10 cellular contexts compared by ENCODE assay signal in genomic region chr6:10901751-10902150, GRCh38. TPM values are rescaled to one million over a fixed set of nuclear protein-coding genes. Genes with fewer than 3 reads are reported as not detected.
DNase-seq lines count a peak whose midpoint lies in the region; ATAC-seq and TF ChIP-seq lines count a peak whose summit lies in the region.
"Had no signal": no experiment of that assay in that cellular context is flagged by ENCODE, and none has a peak within 500 bp of the region (broad histone marks: within the 10 kb centered on the region; RNA-seq: fewer than 3 reads in every experiment).

No MANE protein-coding gene starts in this region.

- H3K4me3 Mint-ChIP-seq in memory B cell (peak overlapping the region; percentile 86), neural progenitor cell (no peak overlapping the region)

- H3K36me3 Mint-ChIP-seq in memory B cell: no peaks in the 10 kb centered on the region
- no peaks in the 10 kb centered on the region for H3K36me3 Mint-ChIP-seq in neural progenitor cell

- H3K9ac ChIP-seq in neural progenitor cell: no peak overlapping the region

- H3K9me3 Mint-ChIP-seq in memory B cell: peaks cover 5% of the 10 kb centered on the region
- no peaks in the 10 kb centered on the region for H3K9me3 Mint-ChIP-seq in neural progenitor cell

- H3K27ac Mint-ChIP-seq in memory B cell: peak overlapping the region; percentile 96
- no peak overlapping the region for H3K27ac Mint-ChIP-seq in neural progenitor cell

- TF ChIP-seq CTCF in neural progenitor cell (IDR thresholded peaks at IDR 0.05) (no peak), RWPE1 (conservative IDR thresholded peaks at IDR 0.05; ENCODE audit: low read depth) (no peak)

- no peaks in the 10 kb centered on the region for H3K9me3 ChIP-seq in neural progenitor cell (ENCODE audit: low read depth)

- H3K36me3 ChIP-seq in neural progenitor cell: no peaks in the 10 kb centered on the region

- H3K4me2 ChIP-seq in neural progenitor cell: no peak overlapping the region

- H4K20me1 ChIP-seq in neural progenitor cell (ENCODE audit: low read depth): no peaks in the 10 kb centered on the region

- no peak overlapping the region for H3K4me3 ChIP-seq in neural progenitor cell

- H3K4me1 ChIP-seq in neural progenitor cell: no peaks in the 10 kb centered on the region

- ATAC-seq in GM18870 (IDR thresholded peaks at IDR 0.05; ENCODE audit: unreplicated experiment): peak; percentile 96
- ATAC-seq in HG02610 (IDR thresholded peaks at IDR 0.05; ENCODE audit: unreplicated experiment): peak; percentile 92
- peak; percentile 98 for ATAC-seq in memory B cell (ENCODE audit: low read depth)

- CTCF ChIA-PET in RWPE1 (lab: Yijun Ruan, JAX): no interaction called here

- H3K27me3 ChIP-seq in neural progenitor cell: no peaks in the 10 kb centered on the region

- no peak overlapping the region for H3K27ac ChIP-seq in neural progenitor cell
- no peak overlapping the region for H3K27ac ChIP-seq in RWPE1

- peak; percentile 22 for DNase-seq in LHCN-M2 (ENCODE audit: low read depth)
- peak; percentile 35 to 60 for DNase-seq in memory B cell (ENCODE audit: low spot score in 2 of 2)
- no peak for DNase-seq in neural progenitor cell (ENCODE audit: low spot score)
- no peak for DNase-seq in NCI-H2107 (lab: John Stamatoyannopoulos, UW)
- DNase-seq in RWPE1 (ENCODE audit: low spot score): no peak
- DNase-seq in NCI-H2107 treated with DMSO at 0.1 percent for 48 hours (lab: John Stamatoyannopoulos, UW; ENCODE audit: unreplicated experiment): no peak

- H3K27me3 Mint-ChIP-seq in memory B cell (no peaks in the 10 kb centered on the region), neural progenitor cell (ENCODE audit: insufficient read depth, low read depth) (no peaks in the 10 kb centered on the region)

- POLR2A ChIA-PET in RWPE1 (lab: Yijun Ruan, JAX; ENCODE audit: low non-redundant PET): no interaction called here

- H3K79me2 ChIP-seq in neural progenitor cell (ENCODE audit: low read depth): no peaks in the 10 kb centered on the region

- H2AFZ ChIP-seq in neural progenitor cell (replicated peaks): no peak overlapping the region

- no peaks in the 10 kb centered on the region for H3F3A ChIP-seq in neural progenitor cell (ENCODE audit: low read depth)

- H3K4me1 Mint-ChIP-seq in memory B cell: peaks cover 9% of the 10 kb centered on the region
- H3K4me1 Mint-ChIP-seq in neural progenitor cell: no peaks in the 10 kb centered on the region

RNA-seq across cellular contexts. Expression of gene SYCP2L, which starts 14.9 kb away (rescaled TPM):
- total RNA-seq in LHCN-M2 (2014; rRNA removed) (0.06 TPM in 1 of 2 replicates, not detected in the other), neural progenitor cell (ENCODE audit: low replicate concordance) (8.9 and 12.5 TPM in 2 replicates)
- polyA plus RNA-seq in LHCN-M2 (2012): 0.12 TPM
- total RNA-seq: dermis microvascular lymphatic vessel endothelial cell had no signal

RNA-seq across cellular contexts. Expression of gene GCM2, which starts 19.9 kb away (rescaled TPM):
- not detected in 2 replicates for total RNA-seq in LHCN-M2 (2014; rRNA removed)
- polyA plus RNA-seq in LHCN-M2 (2012): not detected
- not detected in 2 replicates for total RNA-seq in neural progenitor cell (ENCODE audit: low replicate concordance)
- total RNA-seq: dermis microvascular lymphatic vessel endothelial cell, H1 had no signal

Comparison
In these comparisons a context has a peak if more than half of its experiments do, and no peak if none do; other contexts are left out.
1. DNase-seq: peak in LHCN-M2 (single experiment) and memory B cell (2 of 2); none in neural progenitor cell (single experiment), NCI-H2107 (single experiment), RWPE1 (single experiment) and NCI-H2107 treated with DMSO at 0.1 percent for 48 hours (single experiment).
2. Peak in every context shown above with its lines, with median percentiles within 50 percentile points of each other: ATAC-seq.